8 cellular contexts compared by ENCODE assay signal in genomic region chr2:106159867-106160785, GRCh38. TPM values are rescaled to one million over a fixed set of nuclear protein-coding genes. Genes with fewer than 3 reads are reported as not detected.
DNase-seq lines count a peak whose midpoint lies in the region; ATAC-seq lines count a peak whose summit lies in the region.

No MANE protein-coding gene starts in this region.

- peaks cover 92 to 96% (median 94%) of the 10 kb centered on the region in 3 donors for H3K4me1 Mint-ChIP-seq in T-cell
- H3K4me1 Mint-ChIP-seq in activated naive CD8-positive, alpha-beta T cell treated with anti-CD3 and anti-CD28 coated beads, Interleukin-2, amount 50 U/mL, for 24 hours: peaks cover 94% of the 10 kb centered on the region

- POLR2A ChIA-PET in T-cell (lab: Charles Lee): interaction anchor here (0.5 to 1.4 kb wide), 8 partner anchors 13 to 559 kb away, joined by 3 to 4 read pairs (median 4); no protein-coding TSS in a partner anchor

- H3K27me3 Mint-ChIP-seq in T-cell: no peaks in the 10 kb centered on the region
- no peaks in the 10 kb centered on the region for H3K27me3 Mint-ChIP-seq in activated naive CD8-positive, alpha-beta T cell treated with anti-CD3 and anti-CD28 coated beads, Interleukin-2, amount 50 U/mL, for 24 hours

- H3K27ac Mint-ChIP-seq in T-cell: peak overlapping the region; percentile 99 to 100
- peak overlapping the region; percentile 98 for H3K27ac Mint-ChIP-seq in activated naive CD8-positive, alpha-beta T cell treated with anti-CD3 and anti-CD28 coated beads, Interleukin-2, amount 50 U/mL, for 24 hours

- peak; percentile 54 for ATAC-seq in GM21390 (IDR thresholded peaks at IDR 0.05; ENCODE audit: unreplicated experiment)
- ATAC-seq in T-cell (replicated peaks in 1 of 4): peak; percentile 70 to 73 (median 72)
- peak; percentile 76 for ATAC-seq in activated naive CD8-positive, alpha-beta T cell treated with anti-CD3 and anti-CD28 coated beads, Interleukin-2, amount 50 U/mL, for 24 hours

- DNase-seq in T-cell (peak; percentile 15 to 66 (median 40)), GF-D8 (lab: John Stamatoyannopoulos, UW) (no peak), RKO (ENCODE audit: low spot score) (no peak), NCI-H2196 (lab: John Stamatoyannopoulos, UW; ENCODE audit: unreplicated experiment) (no peak), NCI-H2107 (lab: John Stamatoyannopoulos, UW) (no peak)
- DNase-seq in activated naive CD8-positive, alpha-beta T cell treated with anti-CD3 and anti-CD28 coated beads, Interleukin-2, amount 50 U/mL, for 24 hours: peak; percentile 61
- DNase-seq in stimulated activated CD4-positive, alpha-beta T cell treated with anti-CD3 and anti-CD28 coated beads, TNF-alpha, amount 100 ng/mL, for 1 hour (ENCODE audit: low read depth in 3 of 3, low spot score in 1 of 3): peak; percentile 31 to 44 (median 35)

- H3K36me3 Mint-ChIP-seq in T-cell: peaks cover 56% of the 10 kb centered on the region
- H3K36me3 Mint-ChIP-seq in activated naive CD8-positive, alpha-beta T cell treated with anti-CD3 and anti-CD28 coated beads, Interleukin-2, amount 50 U/mL, for 24 hours (ENCODE audit: low read depth): peaks cover 65% of the 10 kb centered on the region

- peak overlapping the region; percentile 90 to 95 (median 90) for H3K4me3 Mint-ChIP-seq in T-cell
- peak overlapping the region; percentile 89 for H3K4me3 Mint-ChIP-seq in activated naive CD8-positive, alpha-beta T cell treated with anti-CD3 and anti-CD28 coated beads, Interleukin-2, amount 50 U/mL, for 24 hours

- CTCF ChIA-PET in T-cell (lab: Charles Lee): interaction anchor here (0.6 to 1.6 kb wide), 5 partner anchors 11 to 92 kb away, joined by 3 to 4 read pairs (median 3); no protein-coding TSS in a partner anchor

- peaks cover 0 to 1% (median 0%) of the 10 kb centered on the region in 3 donors for H3K9me3 Mint-ChIP-seq in T-cell
- peaks cover 2% of the 10 kb centered on the region for H3K9me3 Mint-ChIP-seq in activated naive CD8-positive, alpha-beta T cell treated with anti-CD3 and anti-CD28 coated beads, Interleukin-2, amount 50 U/mL, for 24 hours

RNA-seq across cellular contexts. Expression of gene UXS1, which starts 34.0 kb away (rescaled TPM):
- 100 to 1,000 TPM in 4 of 5 donors, 10 to 100 TPM in 1; 90.8 to 167 (median 145) TPM for total RNA-seq in T-cell

Comparison
In these comparisons a context has a peak if more than half of its experiments do, and no peak if none do; other contexts are left out.
1. DNase-seq: peak in T-cell (34 of 34), activated naive CD8-positive, alpha-beta T cell treated with anti-CD3 and anti-CD28 coated beads, Interleukin-2, amount 50 U/mL, for 24 hours (single experiment) and stimulated activated CD4-positive, alpha-beta T cell treated with anti-CD3 and anti-CD28 coated beads, TNF-alpha, amount 100 ng/mL, for 1 hour (3 of 3); none in GF-D8 (single experiment), RKO (single experiment), NCI-H2196 (single experiment) and NCI-H2107 (single experiment).
2. Peak in every context shown above with its lines, with median percentiles within 50 percentile points of each other: ATAC-seq.